ENCODE assay signal across 23 cellular contexts in the genomic region with DNA sequence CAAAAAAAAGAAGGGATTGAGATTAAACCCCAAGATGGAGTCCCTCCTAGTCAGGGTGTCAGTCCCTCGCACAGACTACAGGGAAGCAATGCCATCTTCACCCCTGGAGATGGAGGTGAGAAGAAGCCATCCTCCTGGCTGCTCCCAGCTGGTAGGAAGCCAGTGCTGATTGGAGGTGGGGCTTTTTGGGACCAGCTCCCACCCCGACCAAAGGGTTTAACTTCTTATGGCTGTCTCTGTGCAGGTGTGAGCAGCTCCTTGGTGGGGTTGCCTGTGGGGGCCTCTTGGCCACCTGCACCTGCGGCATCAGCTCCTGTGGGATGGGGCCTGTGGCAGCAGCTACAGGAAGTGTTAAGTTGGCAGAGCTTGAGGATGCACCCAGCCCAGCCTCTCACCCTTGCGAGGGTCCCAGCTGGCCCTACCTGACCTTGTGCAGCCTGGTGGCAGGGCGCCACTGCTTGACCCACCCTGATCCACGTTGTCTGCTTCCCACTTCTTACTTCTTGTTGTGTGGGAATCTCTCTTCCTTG. TPM values are rescaled to one million over a fixed set of nuclear protein-coding genes. Genes with fewer than 3 reads are reported as not detected.
DNase-seq lines count a peak whose midpoint lies in the region; ATAC-seq and TF ChIP-seq lines count a peak whose summit lies in the region.
"Had no signal": no experiment of that assay in that cellular context is flagged by ENCODE, and none has a peak within 500 bp of the region (broad histone marks: within the 10 kb centered on the region; RNA-seq: fewer than 3 reads in every experiment).

No MANE protein-coding gene starts in this region.

- H3K27me3 ChIP-seq in endodermal cell (ENCODE audit: control insufficient read depth, insufficient read depth, low read length, poor library complexity, severe bottlenecking) = peaks cover 11% of the 10 kb centered on the region
- H3K27me3 ChIP-seq: BLaER1 treated with 17β-estradiol and CSF1 and Interleukin-3, amounts not matched to agents 10 nM and 100 nM had no signal

- H3K27ac ChIP-seq in endodermal cell (ENCODE audit: low read depth, low read length) = no peak overlapping the region
- H3K27ac ChIP-seq: BLaER1 treated with 17β-estradiol and CSF1 and Interleukin-3, amounts not matched to agents 10 nM and 100 nM; GM23248; SK-N-MC had no signal

- H3K4me3 Mint-ChIP-seq in activated naive CD4-positive, alpha-beta T cell treated with anti-CD3 and anti-CD28 coated beads, Interleukin-2, amount 10 ng/mL, durations not matched to agents 7 days and 5 days = no peak overlapping the region
- H3K4me3 Mint-ChIP-seq in endodermal cell = no peak overlapping the region
- no peak overlapping the region for H3K4me3 Mint-ChIP-seq in stimulated activated naive CD8-positive, alpha-beta T cell treated with anti-CD3 and anti-CD28 coated beads, Interleukin-15, amount 100 ng/mL, for 72 hours
- H3K4me3 Mint-ChIP-seq: CD4-positive, alpha-beta T cell had no signal

- intact Hi-C loops in posterior vena cava (cut with DNase I) = no loop called here

- H3K36me3 ChIP-seq in endodermal cell (ENCODE audit: control insufficient read depth, insufficient read depth, low read length) = no peaks in the 10 kb centered on the region
- H3K36me3 ChIP-seq: BLaER1 treated with 17β-estradiol and CSF1 and Interleukin-3, amounts not matched to agents 10 nM and 100 nM had no signal

- DNase-seq in activated naive CD4-positive, alpha-beta T cell treated with anti-CD3 and anti-CD28 coated beads, Interleukin-2, amount 10 ng/mL, durations not matched to agents 7 days and 5 days = peak; percentile 8
- no peak for DNase-seq in activated naive CD4-positive, alpha-beta T cell treated with Interleukin-2 at 50 U/mL for 16 hours
- DNase-seq in endodermal cell = peak; percentile 27
- DNase-seq in posterior vena cava (ENCODE audit: low spot score) = peak; percentile 47
- no peak for DNase-seq in stimulated activated naive CD8-positive, alpha-beta T cell treated with anti-CD3 and anti-CD28 coated beads, Interleukin-15, amount 100 ng/mL, for 72 hours
- DNase-seq: DMS53, H7, KBM-7, NCI-H2029, NCI-H446, NCI-H526, SHP77 treated with DMSO at 0.1 percent for 48 hours had no signal

- TF ChIP-seq CTCF in endodermal cell (conservative IDR thresholded peaks at IDR 0.05) = no peak

- no peak for ATAC-seq in GM21737 (IDR thresholded peaks at IDR 0.05; ENCODE audit: unreplicated experiment)
- ATAC-seq in stimulated activated naive CD8-positive, alpha-beta T cell treated with anti-CD3 and anti-CD28 coated beads, Interleukin-15, amount 100 ng/mL, for 72 hours = no peak
- ATAC-seq in GM19463 (IDR thresholded peaks at IDR 0.05; ENCODE audit: unreplicated experiment) = no peak
- ATAC-seq: Panc1 had no signal

- H3K36me3 Mint-ChIP-seq in activated naive CD4-positive, alpha-beta T cell treated with anti-CD3 and anti-CD28 coated beads, Interleukin-2, amount 10 ng/mL, durations not matched to agents 7 days and 5 days = no peaks in the 10 kb centered on the region
- H3K36me3 Mint-ChIP-seq in endodermal cell (ENCODE audit: low read depth) = no peaks in the 10 kb centered on the region

- CTCF ChIA-PET in activated naive CD4-positive, alpha-beta T cell treated with anti-CD3 and anti-CD28 coated beads, Interleukin-2, amount 10 ng/mL, durations not matched to agents 7 days and 5 days (lab: Charles Lee) = interaction anchor here (12.5 kb wide), 1 partner anchor 7 kb away, joined by 76 read pairs; a partner anchor contains a TSS

- 84 to 86% methylated on average over 3 to 6 of the region's 6 CpGs for WGBS in endodermal cell (ENCODE audit: insufficient coverage in 1 of 2, insufficient read length in 1 of 2), 2 experiments

- no peak overlapping the region for H3K9ac ChIP-seq in endodermal cell (ENCODE audit: extremely low read depth, low read length, poor library complexity, severe bottlenecking)
- H3K9ac ChIP-seq: BLaER1 treated with 17β-estradiol and CSF1 and Interleukin-3, amounts not matched to agents 10 nM and 100 nM; GM23248 had no signal

- H3K9me3 ChIP-seq in endodermal cell (ENCODE audit: control insufficient read depth, low read length) = no peaks in the 10 kb centered on the region
- H3K9me3 ChIP-seq: BLaER1 treated with 17β-estradiol and CSF1 and Interleukin-3, amounts not matched to agents 10 nM and 100 nM had no signal

- H3K27me3 Mint-ChIP-seq in activated naive CD4-positive, alpha-beta T cell treated with anti-CD3 and anti-CD28 coated beads, Interleukin-2, amount 10 ng/mL, durations not matched to agents 7 days and 5 days = peaks cover 51% of the 10 kb centered on the region
- H3K27me3 Mint-ChIP-seq in endodermal cell (ENCODE audit: insufficient read depth) = peaks cover 25% of the 10 kb centered on the region
- H3K27me3 Mint-ChIP-seq in stimulated activated naive CD8-positive, alpha-beta T cell treated with anti-CD3 and anti-CD28 coated beads, Interleukin-15, amount 100 ng/mL, for 72 hours = peaks cover 44% of the 10 kb centered on the region

- no peak overlapping the region for H3K4me3 ChIP-seq in endodermal cell (ENCODE audit: low read length)
- H3K4me3 ChIP-seq: BLaER1 treated with 17β-estradiol and CSF1 and Interleukin-3, amounts not matched to agents 10 nM and 100 nM; GM23248; SK-N-MC had no signal

- H3K9me3 Mint-ChIP-seq in activated naive CD4-positive, alpha-beta T cell treated with anti-CD3 and anti-CD28 coated beads, Interleukin-2, amount 10 ng/mL, durations not matched to agents 7 days and 5 days = no peaks in the 10 kb centered on the region
- no peaks in the 10 kb centered on the region for H3K9me3 Mint-ChIP-seq in endodermal cell
- H3K9me3 Mint-ChIP-seq in stimulated activated naive CD8-positive, alpha-beta T cell treated with anti-CD3 and anti-CD28 coated beads, Interleukin-15, amount 100 ng/mL, for 72 hours = no peaks in the 10 kb centered on the region
- H3K9me3 Mint-ChIP-seq: CD4-positive, alpha-beta T cell had no signal

- no peak overlapping the region for H3K27ac Mint-ChIP-seq in activated naive CD4-positive, alpha-beta T cell treated with anti-CD3 and anti-CD28 coated beads, Interleukin-2, amount 10 ng/mL, durations not matched to agents 7 days and 5 days
- no peak overlapping the region for H3K27ac Mint-ChIP-seq in endodermal cell
- H3K27ac Mint-ChIP-seq in stimulated activated naive CD8-positive, alpha-beta T cell treated with anti-CD3 and anti-CD28 coated beads, Interleukin-15, amount 100 ng/mL, for 72 hours = peak overlapping the region in 1 of 2 donors; percentile 10
- H3K27ac Mint-ChIP-seq: CD4-positive, alpha-beta T cell had no signal

- H3K4me1 ChIP-seq in endodermal cell (ENCODE audit: control insufficient read depth, insufficient read depth, low read length) = no peaks in the 10 kb centered on the region
- H3K4me1 ChIP-seq: BLaER1 treated with 17β-estradiol and CSF1 and Interleukin-3, amounts not matched to agents 10 nM and 100 nM had no signal

- H3K4me1 Mint-ChIP-seq in activated naive CD4-positive, alpha-beta T cell treated with anti-CD3 and anti-CD28 coated beads, Interleukin-2, amount 10 ng/mL, durations not matched to agents 7 days and 5 days = peaks cover 2% of the 10 kb centered on the region
- no peaks in the 10 kb centered on the region for H3K4me1 Mint-ChIP-seq in endodermal cell
- H3K4me1 Mint-ChIP-seq in stimulated activated naive CD8-positive, alpha-beta T cell treated with anti-CD3 and anti-CD28 coated beads, Interleukin-15, amount 100 ng/mL, for 72 hours = no peaks in the 10 kb centered on the region

RNA-seq across cellular contexts. Expression of a gene that starts 3.8 kb away (rescaled TPM):
- total RNA-seq in endodermal cell (not detected), posterior vena cava (not detected)
- polyA plus RNA-seq in endodermal cell (2013, experiment 1 of 2) = not detected
- not detected for polyA plus RNA-seq in endodermal cell (2013, experiment 2 of 2)
- total RNA-seq: CD4-positive, alpha-beta T cell; G401; H7; OCI-LY7 had no signal

RNA-seq across cellular contexts. Expression of a gene that starts 20.7 kb away (rescaled TPM):
- total RNA-seq in endodermal cell = not detected
- not detected for polyA plus RNA-seq in endodermal cell (2013, experiment 1 of 2)
- polyA plus RNA-seq in endodermal cell (2013, experiment 2 of 2) = not detected
- not detected for total RNA-seq in posterior vena cava
- total RNA-seq: CD4-positive, alpha-beta T cell; G401; H7; OCI-LY7 had no signal

RNA-seq across cellular contexts. Expression of a gene that starts 37.6 kb away (rescaled TPM):
- 1 to 10 TPM in 1 of 2 donors, not detected in 1; 1.5 TPM for total RNA-seq in endodermal cell
- polyA plus RNA-seq in endodermal cell (2013, experiment 1 of 2) = 1.6 TPM
- polyA plus RNA-seq in endodermal cell (2013, experiment 2 of 2) = 0.37 TPM
- 1 to 10 TPM; 4.1 to 6.8 TPM for total RNA-seq in posterior vena cava
- total RNA-seq: CD4-positive, alpha-beta T cell; G401; OCI-LY7 had no signal

RNA-seq across cellular contexts. Expression of a gene that starts 50.6 kb away (rescaled TPM):
- total RNA-seq in endodermal cell (not detected), posterior vena cava (not detected)
- polyA plus RNA-seq in endodermal cell (2013, experiment 1 of 2) = not detected
- not detected for polyA plus RNA-seq in endodermal cell (2013, experiment 2 of 2)
- total RNA-seq: CD4-positive, alpha-beta T cell; Daoy; GM23248; LHCN-M2; OCI-LY7 had no signal
- polyA plus RNA-seq: GM23248 had no signal

Comparison
In these comparisons a context has a peak if more than half of its experiments do, and no peak if none do; other contexts are left out.
1. DNase-seq: peak in activated naive CD4-positive, alpha-beta T cell treated with anti-CD3 and anti-CD28 coated beads, Interleukin-2, amount 10 ng/mL, durations not matched to agents 7 days and 5 days (single experiment), endodermal cell (single experiment) and posterior vena cava (single experiment); none in activated naive CD4-positive, alpha-beta T cell treated with Interleukin-2 at 50 U/mL for 16 hours (single experiment) and stimulated activated naive CD8-positive, alpha-beta T cell treated with anti-CD3 and anti-CD28 coated beads, Interleukin-15, amount 100 ng/mL, for 72 hours (0 of 2).